Comparison of ENCODE assay signal across 33 cellular contexts in the genomic region with DNA sequence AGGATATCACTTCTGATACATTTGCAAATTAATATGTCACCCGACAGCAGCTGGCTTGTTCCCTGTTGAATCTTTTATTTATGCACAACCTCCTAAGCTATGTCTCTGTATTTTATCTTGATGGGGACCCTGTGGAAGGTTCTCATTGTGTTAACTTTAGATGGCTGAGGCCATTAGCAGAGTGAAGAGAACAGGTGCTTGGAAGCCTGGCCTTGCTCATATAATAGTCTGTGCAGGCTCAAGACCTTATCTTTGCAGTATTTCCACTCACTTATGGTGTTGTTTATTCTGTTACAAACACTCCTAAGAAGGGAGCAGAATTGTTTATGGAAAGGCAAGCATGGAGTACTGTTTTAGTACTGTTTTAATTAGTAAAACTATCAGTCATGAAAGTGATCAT.
A peak's percentile ranks its signal among the peaks of the same experiment; 100 is the strongest.
DNase-seq lines count a peak whose midpoint lies in the region; ATAC-seq and TF ChIP-seq lines count a peak whose summit lies in the region.
"Had no signal": no experiment of that assay in that cellular context is flagged by ENCODE, and none has a peak within 500 bp of the region (broad histone marks: within the 10 kb centered on the region; RNA-seq: fewer than 3 reads in every experiment).

No MANE protein-coding gene starts in this region.

- TF ChIP-seq EP300 in SK-N-SH (IDR thresholded peaks at IDR 0.05; ENCODE audit: borderline replicate concordance in 1 of 2, low read depth in 1 of 2, low read length in 1 of 2), result peak in 1 of 2 experiments; percentile 48; a peak in 1 of 4 replicates

- no peaks in the 10 kb centered on the region for H3F3A ChIP-seq in SK-N-SH (replicated peaks; ENCODE audit: insufficient read depth)

- 100% methylated on average over 1 of the region's 1 CpG for WGBS in SK-N-SH (ENCODE audit: low lambda C conversion rate)

- no peak overlapping the region for H3K4me2 ChIP-seq in SK-N-SH

- no peaks in the 10 kb centered on the region for H3K27me3 Mint-ChIP-seq in brain
- peaks cover 21% of the 10 kb centered on the region for H3K27me3 Mint-ChIP-seq in activated CD4-positive, alpha-beta memory T cell treated with anti-CD3 and anti-CD28 coated beads for 36 hours
- H3K27me3 Mint-ChIP-seq: progenitor cell of endocrine pancreas had no signal

- H3K79me2 ChIP-seq in SK-N-SH (ENCODE audit: insufficient read depth), result no peaks in the 10 kb centered on the region

- intact Hi-C loops in activated CD4-positive, alpha-beta memory T cell treated with anti-CD3 and anti-CD28 coated beads for 36 hours (cut with micrococcal nuclease), result no loop called here

- H3K27ac ChIP-seq in SK-N-SH (ENCODE audit: low read depth in 2 of 2, low read length in 1 of 2) (peak overlapping the region in 1 of 2 experiments; percentile 31; a peak in 1 of 4 replicates), rectal smooth muscle tissue (ENCODE audit: low read depth, low read length) (peak overlapping the region; percentile 78)
- H3K27ac ChIP-seq: body of pancreas, HL-60, RWPE1, upper lobe of right lung had no signal

- H3K4me3 ChIP-seq in SK-N-SH (ENCODE audit: low read depth in 2 of 2, low read length in 1 of 2) (no peak overlapping the region), rectal smooth muscle tissue (ENCODE audit: low read length) (no peak overlapping the region)
- H3K4me3 ChIP-seq: body of pancreas, dorsolateral prefrontal cortex, esophagus muscularis mucosa, upper lobe of right lung had no signal

- CTCF ChIA-PET in SK-N-SH (lab: Yijun Ruan, JAX), result no interaction called here
- CTCF ChIA-PET in activated CD4-positive, alpha-beta memory T cell treated with anti-CD3 and anti-CD28 coated beads for 36 hours (lab: Charles Lee), result no interaction called here

- H3K9me3 ChIP-seq in SK-N-SH, result no peaks in the 10 kb centered on the region
- H3K9me3 ChIP-seq: body of pancreas, esophagus muscularis mucosa, upper lobe of right lung had no signal

- peaks cover 97% of the 10 kb centered on the region for H3K4me1 Mint-ChIP-seq in brain
- H3K4me1 Mint-ChIP-seq in activated CD4-positive, alpha-beta memory T cell treated with anti-CD3 and anti-CD28 coated beads for 36 hours (ENCODE audit: low read depth), result peaks cover 9% of the 10 kb centered on the region

- H3K36me3 Mint-ChIP-seq in brain, result peaks cover 1% of the 10 kb centered on the region
- H3K36me3 Mint-ChIP-seq in activated CD4-positive, alpha-beta memory T cell treated with anti-CD3 and anti-CD28 coated beads for 36 hours, result no peaks in the 10 kb centered on the region
- H3K36me3 Mint-ChIP-seq: CD8-positive, alpha-beta T cell; naive thymus-derived CD8-positive, alpha-beta T cell had no signal

- H3K27ac Mint-ChIP-seq in brain, result peak overlapping the region; percentile 19 to 83 (median 67)
- H3K27ac Mint-ChIP-seq in activated CD4-positive, alpha-beta memory T cell treated with anti-CD3 and anti-CD28 coated beads for 36 hours, result no peak overlapping the region
- H3K27ac Mint-ChIP-seq: activated T-helper 2 cell treated with anti-CD3 and anti-CD28 coated beads, Interferon-gamma antibody, Interleukin-2, Interleukin-4, amounts not matched to agents 10 μg/mL and 5 μg/mL and 100 μg/mL, durations not matched to agents 14 hours and 24 hours and 36 hours; CD8-positive, alpha-beta T cell; naive thymus-derived CD8-positive, alpha-beta T cell; progenitor cell of endocrine pancreas; T-helper 2 cell treated with Interferon-gamma antibody and Interleukin-4, amounts not matched to agents 5 μg/mL and 100 μg/mL, for 36 hours had no signal

- no peaks in the 10 kb centered on the region for H3K9me2 ChIP-seq in SK-N-SH

- TF ChIP-seq RAD21 in SK-N-SH (IDR thresholded peaks at IDR 0.05; ENCODE audit: low read length), result no peak

- H3K4me1 ChIP-seq in SK-N-SH (ENCODE audit: control insufficient read depth in 1 of 2, insufficient read depth in 2 of 2, low read depth in 1 of 2, low read length in 1 of 2) (peaks cover 22 to 32% of the 10 kb centered on the region in 2 experiments; a peak in 3 of 4 replicates), rectal smooth muscle tissue (ENCODE audit: control insufficient read depth, insufficient read depth, low read length) (peaks cover 53% of the 10 kb centered on the region)

- DNase-seq in SK-N-SH (peak; percentile 33), SKM-1 treated with dmso at 0.1 percent for 144 hours (lab: John Stamatoyannopoulos, UW; ENCODE audit: unreplicated experiment) (no peak), DMS153 (lab: John Stamatoyannopoulos, UW) (no peak)
- no peak for DNase-seq in activated CD4-positive, alpha-beta memory T cell treated with anti-CD3 and anti-CD28 coated beads for 36 hours
- DNase-seq: activated CD4-positive, alpha-beta T cell treated with anti-CD3 and anti-CD28 coated beads for 4 hours; activated naive CD4-positive, alpha-beta T cell treated with anti-CD3 and anti-CD28 coated beads, Interleukin-2, amount 50 U/mL, for 16 hours; activated T-cell treated with anti-CD3 and anti-CD28 coated beads for 4 hours; body of pancreas; CD8-positive, alpha-beta T cell; cerebellar nuclear complex; dorsolateral prefrontal cortex; foreskin keratinocyte; KG1; midbrain; MM.1S; naive thymus-derived CD8-positive, alpha-beta T cell; NCI-H1105 treated with DMSO at 0.1 percent for 48 hours; NCI-H2029 treated with DMSO at 0.1 percent for 48 hours; NCI-H446 treated with DMSO at 0.1 percent for 48 hours; nucleus accumbens; stimulated activated CD4-positive, alpha-beta T cell treated with anti-CD3 and anti-CD28 coated beads, Interleukin-4, amount 100 ng/mL, for 24 hours; substantia nigra; upper lobe of right lung had no signal

- no peak overlapping the region for H2AFZ ChIP-seq in SK-N-SH (ENCODE audit: low read depth)

- no peaks in the 10 kb centered on the region for H3K9me3 Mint-ChIP-seq in brain
- H3K9me3 Mint-ChIP-seq in activated CD4-positive, alpha-beta memory T cell treated with anti-CD3 and anti-CD28 coated beads for 36 hours, result no peaks in the 10 kb centered on the region
- H3K9me3 Mint-ChIP-seq: activated T-helper 2 cell treated with anti-CD3 and anti-CD28 coated beads, Interferon-gamma antibody, Interleukin-2, Interleukin-4, amounts not matched to agents 10 μg/mL and 5 μg/mL and 100 μg/mL, durations not matched to agents 14 hours and 24 hours and 36 hours; CD8-positive, alpha-beta T cell; naive thymus-derived CD8-positive, alpha-beta T cell; T-helper 2 cell treated with Interferon-gamma antibody and Interleukin-4, amounts not matched to agents 5 μg/mL and 100 μg/mL, for 36 hours had no signal

- H3K4me3 Mint-ChIP-seq in brain, result no peak overlapping the region
- H3K4me3 Mint-ChIP-seq in activated CD4-positive, alpha-beta memory T cell treated with anti-CD3 and anti-CD28 coated beads for 36 hours, result no peak overlapping the region
- H3K4me3 Mint-ChIP-seq: CD8-positive, alpha-beta T cell; naive thymus-derived CD8-positive, alpha-beta T cell; T-helper 2 cell treated with Interferon-gamma antibody and Interleukin-4, amounts not matched to agents 5 μg/mL and 100 μg/mL, for 36 hours had no signal

- H3K9ac ChIP-seq in SK-N-SH (no peak overlapping the region), rectal smooth muscle tissue (ENCODE audit: low read length) (no peak overlapping the region)

- ATAC-seq in SK-N-SH treated with all-trans-retinoic acid at 6 μM for 48 hours, result no peak
- ATAC-seq: body of pancreas; CD8-positive, alpha-beta T cell; foreskin keratinocyte; naive thymus-derived CD8-positive, alpha-beta T cell; sciatic nerve; upper lobe of right lung had no signal

- no peaks in the 10 kb centered on the region for H3K36me3 ChIP-seq in SK-N-SH (replicated peaks in 1 of 2; ENCODE audit: control insufficient read depth in 1 of 2, insufficient read depth in 2 of 2, low read length in 1 of 2)
- no peaks in the 10 kb centered on the region for H3K36me3 ChIP-seq in rectal smooth muscle tissue (ENCODE audit: control insufficient read depth, insufficient read depth, low read length)
- H3K36me3 ChIP-seq: esophagus muscularis mucosa, upper lobe of right lung had no signal

- H4K20me1 ChIP-seq in SK-N-SH (ENCODE audit: insufficient read depth), result no peaks in the 10 kb centered on the region; the same call in 1 of the 2 replicates

- POLR2A ChIA-PET in SK-N-SH (lab: Yijun Ruan, JAX), result no interaction called here
- POLR2A ChIA-PET in activated CD4-positive, alpha-beta memory T cell treated with anti-CD3 and anti-CD28 coated beads for 36 hours (lab: Charles Lee), result no interaction called here

- H3K27me3 ChIP-seq in SK-N-SH (ENCODE audit: insufficient read depth) (no peaks in the 10 kb centered on the region), rectal smooth muscle tissue (ENCODE audit: control insufficient read depth, insufficient read depth, low read length) (no peaks in the 10 kb centered on the region)
- H3K27me3 ChIP-seq: body of pancreas, dorsolateral prefrontal cortex, esophagus muscularis mucosa, foreskin keratinocyte, upper lobe of right lung had no signal

- TF ChIP-seq CTCF in SK-N-SH (IDR thresholded peaks at IDR 0.05) (no peak), brain (conservative IDR thresholded peaks at IDR 0.05) (no peak)

TF ChIP-seq in SK-N-SH, 30 proteins besides CTCF, POLR2A, EP300 and RAD21 (continues in another document):
- TF ChIP-seq GATA2 (CRISPR knock-in tag; IDR thresholded peaks at IDR 0.05), result peak; percentile 64
- no peak for TF ChIP-seq ELF1 (IDR thresholded peaks at IDR 0.05)
- no peak for TF ChIP-seq FOSL2 (IDR thresholded peaks at IDR 0.05; ENCODE audit: borderline replicate concordance, low read depth)
- peak; percentile 43; the same call in 1 of the 2 replicates for TF ChIP-seq RCOR1 (IDR thresholded peaks at IDR 0.05; ENCODE audit: low read length)

TF ChIP-seq in SK-N-SH treated with all-trans-retinoic acid at 6 μM for 48 hours, 23 proteins besides CTCF, POLR2A, EP300 and RAD21 (continues in another document):
- no peak for TF ChIP-seq ZNF565 (CRISPR knock-in tag; conservative IDR thresholded peaks at IDR 0.05; ENCODE audit: low read depth)
- TF ChIP-seq, protein P1, sequence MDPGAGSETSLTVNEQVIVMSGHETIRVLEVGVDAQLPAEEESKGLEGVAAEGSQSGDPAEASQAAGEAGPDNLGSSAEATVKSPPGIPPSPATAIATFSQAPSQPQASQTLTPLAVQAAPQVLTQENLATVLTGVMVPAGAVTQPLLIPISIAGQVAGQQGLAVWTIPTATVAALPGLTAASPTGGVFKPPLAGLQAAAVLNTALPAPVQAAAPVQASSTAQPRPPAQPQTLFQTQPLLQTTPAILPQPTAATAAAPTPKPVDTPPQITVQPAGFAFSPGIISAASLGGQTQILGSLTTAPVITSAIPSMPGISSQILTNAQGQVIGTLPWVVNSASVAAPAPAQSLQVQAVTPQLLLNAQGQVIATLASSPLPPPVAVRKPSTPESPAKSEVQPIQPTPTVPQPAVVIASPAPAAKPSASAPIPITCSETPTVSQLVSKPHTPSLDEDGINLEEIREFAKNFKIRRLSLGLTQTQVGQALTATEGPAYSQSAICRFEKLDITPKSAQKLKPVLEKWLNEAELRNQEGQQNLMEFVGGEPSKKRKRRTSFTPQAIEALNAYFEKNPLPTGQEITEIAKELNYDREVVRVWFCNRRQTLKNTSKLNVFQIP (CRISPR knock-in tag; IDR thresholded peaks at IDR 0.05; ENCODE audit: borderline replicate concordance, low read depth), result no peak
